17 cellular contexts compared by ENCODE assay signal in the genomic region with DNA sequence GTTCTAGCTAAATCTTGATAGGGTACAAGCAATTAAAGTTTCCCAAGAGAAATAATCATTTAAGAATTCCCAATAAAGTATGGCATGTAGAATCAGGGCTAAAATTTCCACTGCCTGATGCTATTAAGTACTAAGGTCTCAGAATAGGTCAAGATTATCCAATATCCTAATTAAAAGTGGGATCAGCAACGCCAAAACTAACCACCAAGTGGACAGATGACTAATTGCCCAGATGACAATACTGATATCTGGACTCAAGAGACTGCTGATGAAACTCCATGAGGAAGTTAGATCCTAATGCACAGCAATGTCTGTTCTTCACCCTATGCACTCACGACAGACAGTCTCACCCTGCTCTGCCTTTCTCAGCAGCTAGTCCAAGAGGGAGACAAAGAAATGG. TPM values are rescaled to one million over a fixed set of nuclear protein-coding genes. Genes with fewer than 3 reads are reported as not detected.
DNase-seq lines count a peak whose midpoint lies in the region; ATAC-seq and TF ChIP-seq lines count a peak whose summit lies in the region.
"Had no signal": no experiment of that assay in that cellular context is flagged by ENCODE, and none has a peak within 500 bp of the region (broad histone marks: within the 10 kb centered on the region; RNA-seq: fewer than 3 reads in every experiment).

No MANE protein-coding gene starts in this region.

- POLR2A ChIA-PET in MCF 10A (lab: Yijun Ruan, JAX) = interaction anchor here (0.5 to 7.9 kb wide), 3 partner anchors 14 to 1650 kb away, joined by 3 to 69 read pairs (median 3); a partner anchor contains a TSS

- in situ Hi-C loops in mammary epithelial cell (cut with MboI; ENCODE audit: low sequenced_read_pairs in 2 of 2) = loop anchor here (25.0 kb wide), 3 partner anchors 152 to 1252 kb away; a partner anchor contains a TSS

- intact Hi-C loops in MCF 10A (cut with micrococcal nuclease) (no loop called here), mammary epithelial cell (cut with micrococcal nuclease) (no loop called here), colonic mucosa (cut with DNase I) (no loop called here)

- peaks cover 90% of the 10 kb centered on the region for H3K79me2 ChIP-seq in mammary epithelial cell (ENCODE audit: insufficient read depth, low read length)

- H3K4me2 ChIP-seq in mammary epithelial cell (ENCODE audit: insufficient read depth, low read depth, low read length) = no peak overlapping the region
- H3K4me2 ChIP-seq: PC-9 had no signal

- H3K4me3 Mint-ChIP-seq in MCF 10A (ENCODE audit: unreplicated experiment) = no peak overlapping the region

- H2AFZ ChIP-seq in mammary epithelial cell (ENCODE audit: low read depth, low read length) = no peak overlapping the region
- H2AFZ ChIP-seq: PC-9 had no signal

- H3K9ac ChIP-seq in mammary epithelial cell (ENCODE audit: insufficient read depth, low read length) (no peak overlapping the region), colonic mucosa (ENCODE audit: low read depth in 2 of 2, low read length in 2 of 2) (no peak overlapping the region)

- peak overlapping the region; percentile 17 for H3K27ac Mint-ChIP-seq in MCF 10A (ENCODE audit: low read depth, unreplicated experiment)

- no peak for ATAC-seq in GM19463 (IDR thresholded peaks at IDR 0.05; ENCODE audit: unreplicated experiment)

- TF ChIP-seq CTCF in MCF 10A (IDR thresholded peaks at IDR 0.05; ENCODE audit: unreplicated experiment) = no peak
- no peak for TF ChIP-seq CTCF in mammary epithelial cell (conservative IDR thresholded peaks at IDR 0.05 in 1 of 2, IDR thresholded peaks at IDR 0.05 in 1 of 2; ENCODE audit: extremely low read depth in 1 of 2, insufficient read depth in 1 of 2, low read depth in 1 of 2, low read length in 2 of 2)
- no peak for TF ChIP-seq CTCF in NB4 (IDR thresholded peaks at IDR 0.05; ENCODE audit: low read depth, low read length)
- TF ChIP-seq CTCF in colonic mucosa (IDR thresholded peaks at IDR 0.05) = no peak

- dilution Hi-C loops in mammary epithelial cell (cut with HindIII; ENCODE audit: low sequenced_read_pairs) = no loop called here

- H4K20me1 ChIP-seq in mammary epithelial cell (ENCODE audit: insufficient read depth, low read length) = no peaks in the 10 kb centered on the region

- no peak overlapping the region for H3K27ac ChIP-seq in mammary epithelial cell (ENCODE audit: insufficient read depth, low read depth, low read length)
- H3K27ac ChIP-seq in epithelial cell of prostate = peak overlapping the region; percentile 0
- no peak overlapping the region for H3K27ac ChIP-seq in colonic mucosa
- H3K27ac ChIP-seq: C4-2B, PC-9 had no signal

- no peak overlapping the region for H3K4me3 ChIP-seq in mammary epithelial cell (replicated peaks in 1 of 3; ENCODE audit: insufficient read depth in 1 of 3, low read depth in 2 of 3, low read length in 3 of 3)
- H3K4me3 ChIP-seq in NB4 (ENCODE audit: low read depth, low read length) = no peak overlapping the region
- H3K4me3 ChIP-seq in colonic mucosa = no peak overlapping the region
- H3K4me3 ChIP-seq: HAP-1, PC-9 had no signal

- H3K4me1 ChIP-seq in mammary epithelial cell (ENCODE audit: insufficient read depth, low read length) (no peaks in the 10 kb centered on the region), colonic mucosa (no peaks in the 10 kb centered on the region)

- no peak for TF ChIP-seq POLR2A in NB4 (IDR thresholded peaks at IDR 0.05; ENCODE audit: extremely low read depth, insufficient read length)

- H3K27me3 ChIP-seq in mammary epithelial cell (ENCODE audit: insufficient read depth, low read length) (no peaks in the 10 kb centered on the region), colonic mucosa (no peaks in the 10 kb centered on the region)

- BruUV-seq in MCF 10A (replicated peaks; lab: Mats Ljungman, UMichigan) = no TSS peak
- BruUV-seq in mammary epithelial cell (replicated peaks; lab: Mats Ljungman, UMichigan) = no TSS peak

- WGBS in mammary epithelial cell (ENCODE audit: low coverage, missing lambda C conversion rate) = 96% methylated on average over 2 of the region's 2 CpGs

- no peaks in the 10 kb centered on the region for H3K27me3 Mint-ChIP-seq in MCF 10A (ENCODE audit: insufficient read depth, unreplicated experiment)

- CTCF ChIA-PET in MCF 10A (lab: Yijun Ruan, JAX) = interaction anchor here (0.8 to 3.1 kb wide), 7 partner anchors 8 to 276 kb away, joined by 3 to 13 read pairs (median 6); no protein-coding TSS in a partner anchor
- CTCF ChIA-PET in mammary epithelial cell (lab: Charles Lee; ENCODE audit: low non-redundant PET) = no interaction called here

- H3K4me1 Mint-ChIP-seq in MCF 10A (ENCODE audit: insufficient read depth, unreplicated experiment) = peaks cover 11% of the 10 kb centered on the region

- H3K36me3 Mint-ChIP-seq in MCF 10A (ENCODE audit: insufficient read depth, unreplicated experiment) = no peaks in the 10 kb centered on the region

- DNase-seq in MCF 10A (ENCODE audit: unreplicated experiment) (no peak), mammary epithelial cell (no peak), NB4 (ENCODE audit: low read depth) (peak; percentile 54), epithelial cell of prostate (ENCODE audit: low read depth, low spot score) (no peak), colonic mucosa (no peak), NCI-H1930 (lab: John Stamatoyannopoulos, UW) (no peak), NOMO-1 (lab: John Stamatoyannopoulos, UW; ENCODE audit: unreplicated experiment in 2 of 2) (no peak)
- DNase-seq: KG1, NCI-H1417, NCI-H187 treated with DMSO at 0.1 percent for 48 hours, NCI-H2171, NCI-H446, NCI-H69, PC-9 had no signal

- H3K36me3 ChIP-seq in mammary epithelial cell (ENCODE audit: insufficient read depth, low read length) = no peaks in the 10 kb centered on the region
- H3K36me3 ChIP-seq in colonic mucosa = no peaks in the 10 kb centered on the region

- no peaks in the 10 kb centered on the region for H3K9me3 Mint-ChIP-seq in MCF 10A (ENCODE audit: unreplicated experiment)

- H3K9me3 ChIP-seq in mammary epithelial cell (replicated peaks; ENCODE audit: insufficient read depth, low read length) (no peaks in the 10 kb centered on the region), colonic mucosa (no peaks in the 10 kb centered on the region)
- H3K9me3 ChIP-seq: HAP-1 had no signal

RNA-seq across cellular contexts. Expression of a gene that starts 14.3 kb away (rescaled TPM):
- 6.0 and 11.3 TPM in 2 replicates for total RNA-seq in MCF 10A (2022)
- 10 to 100 TPM; 12.3 to 17.9 TPM for total RNA-seq in mammary epithelial cell
- 19.6 TPM for polyA plus RNA-seq in mammary epithelial cell
- 22.6 TPM for polyA minus RNA-seq in mammary epithelial cell
- total RNA-seq in colonic mucosa = 10 to 100 TPM in 1 of 2 donors, 1 to 10 TPM in 1; 8.4 to 25.1 TPM
